ENCODE assay signal across 8 cellular contexts in genomic region chr15:79310985-79311900, GRCh38. TPM values are rescaled to one million over a fixed set of nuclear protein-coding genes. Genes with fewer than 3 reads are reported as not detected.
DNase-seq lines count a peak whose midpoint lies in the region; ATAC-seq and TF ChIP-seq lines count a peak whose summit lies in the region.

Gene TMED3 (plus strand): TSS chr15:79311112. CDS start chr15:79311250, 138 bp downstream.

- POLR2A ChIA-PET in CD8-positive, alpha-beta T cell (lab: Charles Lee), result no interaction called here
- POLR2A ChIA-PET in activated CD8-positive, alpha-beta T cell treated with anti-CD3 and anti-CD28 coated beads, Interleukin-2, amount 10 ng/mL, durations not matched to agents 7 days and 5 days (lab: Charles Lee), result interaction anchor here (0.6 to 0.7 kb wide), 2 partner anchors 10 to 833 kb away, joined by 4 read pairs; no protein-coding TSS in a partner anchor

- H3K4me3 ChIP-seq in CD8-positive, alpha-beta T cell (ENCODE audit: low read depth, low read length), result peak within 1 kb of the TSS; percentile 88
- peak within 1 kb of the TSS; percentile 96 for H3K4me3 ChIP-seq in effector memory CD4-positive, alpha-beta T cell (ENCODE audit: insufficient read depth, low read depth, low read length, poor library complexity, severe bottlenecking)

- peaks cover 19% of the 10 kb centered on the region for H3K4me1 ChIP-seq in CD8-positive, alpha-beta T cell (ENCODE audit: insufficient read depth, low read length)
- peaks cover 11% of the 10 kb centered on the region for H3K4me1 ChIP-seq in effector memory CD4-positive, alpha-beta T cell (ENCODE audit: control insufficient read depth, insufficient read depth, low read length, poor library complexity, severe bottlenecking)

- H3K27me3 Mint-ChIP-seq in CD8-positive, alpha-beta T cell (ENCODE audit: low read depth), result no peaks in the 10 kb centered on the region
- peaks cover 28% of the 10 kb centered on the region for H3K27me3 Mint-ChIP-seq in activated CD8-positive, alpha-beta T cell treated with anti-CD3 and anti-CD28 coated beads, Interleukin-2, amount 10 ng/mL, durations not matched to agents 7 days and 5 days (ENCODE audit: low read depth)
- H3K27me3 Mint-ChIP-seq in memory B cell, result no peaks in the 10 kb centered on the region

- no peaks in the 10 kb centered on the region for H3K27me3 ChIP-seq in CD8-positive, alpha-beta T cell (ENCODE audit: insufficient read depth, low read length)
- no peaks in the 10 kb centered on the region for H3K27me3 ChIP-seq in effector memory CD4-positive, alpha-beta T cell (replicated peaks; ENCODE audit: control insufficient read depth, insufficient read depth, low read length, poor library complexity, severe bottlenecking)

- no peaks in the 10 kb centered on the region for H3K9me3 ChIP-seq in CD8-positive, alpha-beta T cell (ENCODE audit: low read length)
- H3K9me3 ChIP-seq in effector memory CD4-positive, alpha-beta T cell (ENCODE audit: control insufficient read depth, low read length), result no peaks in the 10 kb centered on the region

- peaks cover 39% of the 10 kb centered on the region for H3K36me3 Mint-ChIP-seq in CD8-positive, alpha-beta T cell
- H3K36me3 Mint-ChIP-seq in activated CD8-positive, alpha-beta T cell treated with anti-CD3 and anti-CD28 coated beads, Interleukin-2, amount 10 ng/mL, durations not matched to agents 7 days and 5 days (ENCODE audit: low read depth), result peaks cover 36% of the 10 kb centered on the region
- peaks cover 18% of the 10 kb centered on the region for H3K36me3 Mint-ChIP-seq in memory B cell

- CTCF ChIA-PET in CD8-positive, alpha-beta T cell (lab: Charles Lee), result interaction anchor here (1.2 to 1.3 kb wide), 2 partner anchors 9 to 543 kb away, joined by 3 read pairs; no protein-coding TSS in a partner anchor
- CTCF ChIA-PET in activated CD8-positive, alpha-beta T cell treated with anti-CD3 and anti-CD28 coated beads, Interleukin-2, amount 10 ng/mL, durations not matched to agents 7 days and 5 days (lab: Charles Lee), result interaction anchor here (0.5 to 2.7 kb wide), 9 partner anchors 9 to 285 kb away, joined by 3 to 9 read pairs (median 3); no protein-coding TSS in a partner anchor

- peaks cover 49% of the 10 kb centered on the region for H3K4me1 Mint-ChIP-seq in CD8-positive, alpha-beta T cell (ENCODE audit: low read depth)
- peaks cover 27% of the 10 kb centered on the region for H3K4me1 Mint-ChIP-seq in activated CD8-positive, alpha-beta T cell treated with anti-CD3 and anti-CD28 coated beads, Interleukin-2, amount 10 ng/mL, durations not matched to agents 7 days and 5 days (ENCODE audit: low read depth)
- H3K4me1 Mint-ChIP-seq in memory B cell, result peaks cover 29% of the 10 kb centered on the region

- peak; percentile 95 for ATAC-seq in CD8-positive, alpha-beta T cell
- ATAC-seq in GM19395 (IDR thresholded peaks at IDR 0.05; ENCODE audit: unreplicated experiment) (peak; percentile 89), HG03558 (IDR thresholded peaks at IDR 0.05; ENCODE audit: extremely low read depth, unreplicated experiment) (peak; percentile 74), memory B cell (ENCODE audit: low read depth) (peak; percentile 94)
- ATAC-seq in activated CD8-positive, alpha-beta T cell treated with anti-CD3 and anti-CD28 coated beads, Interleukin-2, amount 10 ng/mL, durations not matched to agents 7 days and 5 days, result peak; percentile 98

- H3K27ac Mint-ChIP-seq in CD8-positive, alpha-beta T cell, result peak within 1 kb of the TSS; percentile 22
- peak within 1 kb of the TSS; percentile 84 for H3K27ac Mint-ChIP-seq in activated CD8-positive, alpha-beta T cell treated with anti-CD3 and anti-CD28 coated beads, Interleukin-2, amount 10 ng/mL, durations not matched to agents 7 days and 5 days
- peak within 1 kb of the TSS; percentile 63 for H3K27ac Mint-ChIP-seq in memory B cell

- peak within 1 kb of the TSS; percentile 89 for H3K4me3 Mint-ChIP-seq in CD8-positive, alpha-beta T cell
- peak within 1 kb of the TSS; percentile 90 for H3K4me3 Mint-ChIP-seq in activated CD8-positive, alpha-beta T cell treated with anti-CD3 and anti-CD28 coated beads, Interleukin-2, amount 10 ng/mL, durations not matched to agents 7 days and 5 days
- H3K4me3 Mint-ChIP-seq in memory B cell, result peak within 1 kb of the TSS; percentile 94

- TF ChIP-seq CTCF in CD8-positive, alpha-beta T cell (IDR thresholded peaks at IDR 0.05), result no peak

- peak within 1 kb of the TSS; percentile 47 for H3K27ac ChIP-seq in CD8-positive, alpha-beta T cell (ENCODE audit: low read depth, low read length)
- no peak within 1 kb of the TSS for H3K27ac ChIP-seq in effector memory CD4-positive, alpha-beta T cell (ENCODE audit: insufficient read depth, low read length, poor library complexity, severe bottlenecking)

- intact Hi-C loops in CD8-positive, alpha-beta T cell (cut with DNase I, micrococcal nuclease), result loop anchor here in 1 of 2 experiments (2.0 to 10.0 kb wide), 4 partner anchors 614 to 841 kb away; partner anchors contain the start of genes FAH, PSMA4 and ZFAND6

- peak; percentile 56 to 87 (median 73) for DNase-seq in CD8-positive, alpha-beta T cell
- DNase-seq in NCI-H774 (lab: John Stamatoyannopoulos, UW) (peak; percentile 85), memory B cell (ENCODE audit: low spot score in 2 of 2) (peak; percentile 72)
- peak; percentile 88 for DNase-seq in activated CD8-positive, alpha-beta T cell treated with anti-CD3 and anti-CD28 coated beads, Interleukin-2, amount 10 ng/mL, durations not matched to agents 7 days and 5 days
- DNase-seq in effector memory CD4-positive, alpha-beta T cell, result peak; percentile 50 to 58 (median 58)
- peak; percentile 60 for DNase-seq in stimulated activated CD8-positive, alpha-beta memory T cell treated with anti-CD3 and anti-CD28 coated beads, Interleukin-12 subunit alpha, Interleukin-12 subunit beta, amount 100 ng/mL, for 1 hour (ENCODE audit: low read depth)

- H3K9me3 Mint-ChIP-seq in CD8-positive, alpha-beta T cell, result no peaks in the 10 kb centered on the region
- no peaks in the 10 kb centered on the region for H3K9me3 Mint-ChIP-seq in activated CD8-positive, alpha-beta T cell treated with anti-CD3 and anti-CD28 coated beads, Interleukin-2, amount 10 ng/mL, durations not matched to agents 7 days and 5 days (ENCODE audit: insufficient read depth)
- H3K9me3 Mint-ChIP-seq in memory B cell, result no peaks in the 10 kb centered on the region

- peaks cover 22% of the 10 kb centered on the region for H3K36me3 ChIP-seq in CD8-positive, alpha-beta T cell (ENCODE audit: insufficient read depth, low read length)
- peaks cover 22% of the 10 kb centered on the region for H3K36me3 ChIP-seq in effector memory CD4-positive, alpha-beta T cell (ENCODE audit: control insufficient read depth, insufficient read depth, low read length)

RNA-seq across cellular contexts. Expression of gene TMED3, which starts in this region (rescaled TPM):
- 10 to 100 TPM; 14.2 to 16.0 TPM for total RNA-seq in CD8-positive, alpha-beta T cell
- total RNA-seq in activated CD8-positive, alpha-beta T cell treated with anti-CD3 and anti-CD28 coated beads, Interleukin-2, amount 10 ng/mL, durations not matched to agents 7 days and 5 days, result 10 to 100 TPM; 37.2 to 38.9 TPM

Comparison
In these comparisons a context has a peak if more than half of its experiments do, and no peak if none do; other contexts are left out.
1. H3K27ac Mint-ChIP-seq: peak in every context shown above with its lines; median percentile 84 in activated CD8-positive, alpha-beta T cell treated with anti-CD3 and anti-CD28 coated beads, Interleukin-2, amount 10 ng/mL, durations not matched to agents 7 days and 5 days; 63 in memory B cell; 22 in CD8-positive, alpha-beta T cell.